Comparison of ENCODE assay signal across 23 cellular contexts in the genomic region with DNA sequence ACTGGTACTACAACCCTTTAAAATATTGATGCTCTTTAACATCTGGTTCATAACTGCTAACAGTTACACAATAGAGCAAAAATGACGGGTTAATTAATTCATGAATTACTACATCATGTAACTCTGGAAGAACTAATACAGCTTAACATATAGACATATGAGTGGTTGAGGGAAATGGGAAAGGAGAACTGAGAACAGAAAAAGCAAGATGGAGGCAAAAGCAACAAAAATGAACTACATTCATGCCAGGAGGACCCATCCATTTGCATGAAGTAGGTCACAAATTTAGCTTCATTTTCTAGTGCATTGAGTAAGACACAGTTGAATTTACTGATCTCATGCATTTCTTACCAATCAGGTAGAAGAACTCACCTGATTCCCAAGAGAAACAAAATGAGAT.
DNase-seq lines count a peak whose midpoint lies in the region; ATAC-seq and TF ChIP-seq lines count a peak whose summit lies in the region.
"Had no signal": no experiment of that assay in that cellular context is flagged by ENCODE, and none has a peak within 500 bp of the region (broad histone marks: within the 10 kb centered on the region; RNA-seq: fewer than 3 reads in every experiment).

No MANE protein-coding gene starts in this region.

- DNase-seq in GM06990 (ENCODE audit: extremely low read depth, insufficient read length) (peak; percentile 5), NOMO-1 treated with DMSO at 0.1 percent for 48 hours (lab: John Stamatoyannopoulos, UW; ENCODE audit: unreplicated experiment) (peak; percentile 89), tibial artery (no peak), LoVo (ENCODE audit: low spot score) (no peak)
- no peak for DNase-seq in stimulated activated CD4-positive, alpha-beta T cell treated with anti-CD3 and anti-CD28 coated beads, Interleukin-4, amount 100 ng/mL, for 1 hour
- DNase-seq: activated naive CD8-positive, alpha-beta T cell treated with anti-CD3 and anti-CD28 coated beads, Interleukin-2, amount 10 ng/mL, durations not matched to agents 7 days and 5 days; activated T-cell treated with anti-CD3 and anti-CD28 coated beads, Interleukin-2, amount 50 U/mL, for 72 hours; CD4-positive, alpha-beta T cell; DND-41; left colon; NCI-H446; retina; SIG-M5; stimulated activated naive CD4-positive, alpha-beta T cell treated with Interleukin-2 at 50 U/mL for 16 hours; T-helper 17 cell; transverse colon had no signal

- TF ChIP-seq CTCF in GM06990 (IDR thresholded peaks at IDR 0.05; ENCODE audit: insufficient read depth, low read length, poor library complexity, severe bottlenecking) = no peak
- TF ChIP-seq CTCF in tibial artery (IDR thresholded peaks at IDR 0.05) = no peak

- no peak overlapping the region for H3K27ac ChIP-seq in tibial artery
- H3K27ac ChIP-seq: breast epithelium, epithelial cell of prostate, gastroesophageal sphincter, transverse colon had no signal

- no peaks in the 10 kb centered on the region for H3K36me3 ChIP-seq in GM06990 (ENCODE audit: control insufficient read depth, insufficient read depth, low read length)
- no peaks in the 10 kb centered on the region for H3K36me3 ChIP-seq in tibial artery
- H3K36me3 ChIP-seq: breast epithelium, gastroesophageal sphincter, transverse colon had no signal

- intact Hi-C loops in tibial artery (cut with DNase I; ENCODE audit: low total_unique reads) = no loop called here

- ATAC-seq in GM19395 (IDR thresholded peaks at IDR 0.05; ENCODE audit: unreplicated experiment) = peak; percentile 68
- ATAC-seq in HG02870 (IDR thresholded peaks at IDR 0.05; ENCODE audit: unreplicated experiment) = peak; percentile 50
- no peak for ATAC-seq in HG03045 (IDR thresholded peaks at IDR 0.05; ENCODE audit: unreplicated experiment)
- ATAC-seq: activated T-cell treated with anti-CD3 and anti-CD28 coated beads, Interleukin-2, amount 50 U/mL, for 72 hours; gastroesophageal sphincter; left colon; T-helper 17 cell; WTC11 had no signal

- H3K4me3 ChIP-seq in GM06990 (replicated peaks; ENCODE audit: low read depth, low read length) (no peak overlapping the region), tibial artery (no peak overlapping the region)
- H3K4me3 ChIP-seq: breast epithelium, gastroesophageal sphincter, transverse colon had no signal

- no peaks in the 10 kb centered on the region for H3K27me3 ChIP-seq in GM06990 (replicated peaks; ENCODE audit: control insufficient read depth, insufficient read depth, low read length)
- no peaks in the 10 kb centered on the region for H3K27me3 ChIP-seq in tibial artery
- H3K27me3 ChIP-seq: breast epithelium, gastroesophageal sphincter, transverse colon had no signal

- peaks cover 0 to 13% (median 2%) of the 10 kb centered on the region in 3 donors for H3K9me3 ChIP-seq in tibial artery
- H3K9me3 ChIP-seq: breast epithelium had no signal

- no peaks in the 10 kb centered on the region for H3K4me1 ChIP-seq in tibial artery
- H3K4me1 ChIP-seq: breast epithelium, gastroesophageal sphincter, transverse colon had no signal

Comparison
In these comparisons a context has a peak if more than half of its experiments do, and no peak if none do; other contexts are left out.
1. DNase-seq: peak in GM06990 (single experiment) and NOMO-1 treated with DMSO at 0.1 percent for 48 hours (single experiment); none in tibial artery (0 of 2), stimulated activated CD4-positive, alpha-beta T cell treated with anti-CD3 and anti-CD28 coated beads, Interleukin-4, amount 100 ng/mL, for 1 hour (single experiment) and LoVo (single experiment).